11 cellular contexts compared by ENCODE assay signal in genomic region chr7:74027124-74027682, GRCh38. TPM values are rescaled to one million over a fixed set of nuclear protein-coding genes. Genes with fewer than 3 reads are reported as not detected.
DNase-seq lines count a peak whose midpoint lies in the region; ATAC-seq, FAIRE-seq and TF ChIP-seq lines count a peak whose summit lies in the region.
"Had no signal": no experiment of that assay in that cellular context is flagged by ENCODE, and none has a peak within 500 bp of the region (broad histone marks: within the 10 kb centered on the region; RNA-seq: fewer than 3 reads in every experiment).

No MANE protein-coding gene starts in this region.

- no peaks in the 10 kb centered on the region for H3K36me3 ChIP-seq in K562 (ENCODE audit: control insufficient read depth, insufficient read depth, low read length)
- H3K36me3 ChIP-seq in mesendoderm (ENCODE audit: control insufficient read depth, insufficient read depth, low read length): no peaks in the 10 kb centered on the region

- H3K4me1 ChIP-seq in K562 (replicated peaks in 1 of 2; ENCODE audit: control insufficient read depth in 2 of 2, insufficient read depth in 2 of 2, low read length in 2 of 2) (peaks cover 0 to 18% of the 10 kb centered on the region in 2 experiments; a peak in 1 of 5 replicates), mesendoderm (ENCODE audit: control insufficient read depth, low read depth, low read length) (peaks cover 5% of the 10 kb centered on the region)

- H3K27ac ChIP-seq in K562 (ENCODE audit: extremely low read depth, low read depth, low read length) (no peak overlapping the region), mesendoderm (ENCODE audit: low read depth, low read length) (no peak overlapping the region), substantia nigra (ENCODE audit: low read depth, low read length, poor library complexity, severe bottlenecking) (peak overlapping the region; percentile 86)

- no peaks in the 10 kb centered on the region for H3K79me2 ChIP-seq in K562 (ENCODE audit: control insufficient read depth, insufficient read depth, low read length)
- no peaks in the 10 kb centered on the region for H3K79me2 ChIP-seq in mesendoderm (ENCODE audit: control insufficient read depth, insufficient read depth, low read length)

- no peak for TF ChIP-seq EP300 in K562 (IDR thresholded peaks at IDR 0.05; ENCODE audit: low read length)

- no peak; a peak in 1 of 6 replicates for TF ChIP-seq CTCF in K562 (IDR thresholded peaks at IDR 0.05 in 2 of 3, conservative IDR thresholded peaks at IDR 0.05 in 1 of 3; ENCODE audit: insufficient read depth in 2 of 3, low read depth in 1 of 3, low read length in 3 of 3)
- TF ChIP-seq CTCF in type B pancreatic cell (conservative IDR thresholded peaks at IDR 0.05): no peak

- no peak overlapping the region for H2AK5ac ChIP-seq in mesendoderm (ENCODE audit: low read length)

- H3K27ac Mint-ChIP-seq in type B pancreatic cell: no peak overlapping the region
- H3K27ac Mint-ChIP-seq: activated CD4-positive, alpha-beta memory T cell treated with anti-CD3 and anti-CD28 coated beads, Interleukin-2, amount 10 ng/mL, durations not matched to agents 7 days and 5 days had no signal

- H3K27me3 Mint-ChIP-seq in type B pancreatic cell: peaks cover 44% of the 10 kb centered on the region

- no peak overlapping the region for H4K8ac ChIP-seq in mesendoderm (ENCODE audit: low read depth, low read length)

- H3K4me1 Mint-ChIP-seq in type B pancreatic cell (ENCODE audit: unreplicated experiment): peaks cover 45% of the 10 kb centered on the region

- BruUV-seq in K562 (replicated peaks; lab: Mats Ljungman, UMichigan): no TSS peak

- no peak for TF ChIP-seq RAD21 in K562 (CRISPR knock-in tag; conservative IDR thresholded peaks at IDR 0.05 in 1 of 2, IDR thresholded peaks at IDR 0.05 in 1 of 2)

- no peak overlapping the region for H3K4ac ChIP-seq in mesendoderm (ENCODE audit: low read depth, low read length)

- H3K4me3 ChIP-seq in K562: no peak overlapping the region
- H3K4me3 ChIP-seq in mesendoderm (ENCODE audit: low read length): no peak overlapping the region

- peaks cover 22% of the 10 kb centered on the region for H4K20me1 ChIP-seq in K562 (replicated peaks; ENCODE audit: control insufficient read depth, insufficient read depth, low read length)

- FAIRE-seq in K562 (lab: Jason Lieb, UNC): no peak
- FAIRE-seq: frontal cortex had no signal

- H3K9me1 ChIP-seq in K562 (ENCODE audit: control insufficient read depth, insufficient read depth, low read length): no peaks in the 10 kb centered on the region

- intact Hi-C loops in K562 (cut with micrococcal nuclease): loop anchor here (5.0 kb wide), 2 partner anchors 140 to 225 kb away; no protein-coding TSS in a partner anchor

- H2BK120ac ChIP-seq in mesendoderm (ENCODE audit: low read depth, low read length): no peak overlapping the region

- in situ Hi-C loops in K562 (cut with MboI): no loop called here

- 20% methylated on average over 7 of the region's 10 CpGs for WGBS in K562 (ENCODE audit: insufficient coverage, low coverage, missing lambda C conversion rate)
- no CpG with 5 or more reads among the region's 10 CpGs for WGBS in mesendoderm (ENCODE audit: extremely low coverage, insufficient coverage, low lambda C conversion rate)

- H3K56ac ChIP-seq in mesendoderm (ENCODE audit: low read length): peak overlapping the region; percentile 83

- no peak overlapping the region for H2AFZ ChIP-seq in K562 (ENCODE audit: low read depth, low read length)

- peak overlapping the region; percentile 2 for H3K18ac ChIP-seq in mesendoderm (ENCODE audit: low read length)

- POLR2A ChIA-PET in K562 (lab: Yijun Ruan, JAX): interaction anchor here (0.7 kb wide), 2 partner anchors 148 to 1453 kb away, joined by 3 read pairs; no protein-coding TSS in a partner anchor

- H4K5ac ChIP-seq in mesendoderm (ENCODE audit: low read length): no peak overlapping the region

- H3K36me3 Mint-ChIP-seq in type B pancreatic cell: no peaks in the 10 kb centered on the region

- ATAC-seq in HG03342 (IDR thresholded peaks at IDR 0.05; ENCODE audit: unreplicated experiment) (peak; percentile 11), K562 (peak; percentile 69), HG03354 (IDR thresholded peaks at IDR 0.05; ENCODE audit: poor library complexity, severe bottlenecking, unreplicated experiment) (no peak)

- H3K23ac ChIP-seq in mesendoderm (ENCODE audit: low read length): no peak overlapping the region

- no peaks in the 10 kb centered on the region for H3K9me3 Mint-ChIP-seq in type B pancreatic cell
- H3K9me3 Mint-ChIP-seq: activated CD4-positive, alpha-beta memory T cell treated with anti-CD3 and anti-CD28 coated beads, Interleukin-2, amount 10 ng/mL, durations not matched to agents 7 days and 5 days had no signal

- H3K27me3 ChIP-seq in K562 (ENCODE audit: control insufficient read depth in 2 of 2, insufficient read depth in 2 of 2, low read length in 2 of 2) (peaks cover 62 to 80% of the 10 kb centered on the region in 2 experiments), mesendoderm (ENCODE audit: insufficient read depth, low read length, poor library complexity) (no peaks in the 10 kb centered on the region)

- no peak overlapping the region for H2BK15ac ChIP-seq in mesendoderm (replicated peaks; ENCODE audit: low read depth)

- CTCF ChIA-PET in K562 (lab: Yijun Ruan, JAX; ENCODE audit: low intra/inter-chr PET ratio): interaction anchor here (1.3 to 1.9 kb wide), 2 partner anchors 161 to 163 kb away, joined by 4 to 16 read pairs; no protein-coding TSS in a partner anchor

- H3K4me3 Mint-ChIP-seq in type B pancreatic cell: no peak overlapping the region
- H3K4me3 Mint-ChIP-seq: activated CD4-positive, alpha-beta memory T cell treated with anti-CD3 and anti-CD28 coated beads, Interleukin-2, amount 10 ng/mL, durations not matched to agents 7 days and 5 days had no signal

- no peak overlapping the region for H2BK5ac ChIP-seq in mesendoderm (ENCODE audit: low read length)

- no peak for DNase-seq in K562 (ENCODE audit: extremely low read depth in 1 of 4, low spot score in 3 of 4)
- no peak for DNase-seq in mesendoderm
- peak in 2 of 49 donors; percentile 55 to 59 for DNase-seq in substantia nigra (lab: John Stamatoyannopoulos, UW)
- no peak for DNase-seq in type B pancreatic cell (ENCODE audit: extremely low spot score, unreplicated experiment)
- DNase-seq in SW 1271 (lab: John Stamatoyannopoulos, UW): no peak
- no peak for DNase-seq in NCI-H1436 (lab: John Stamatoyannopoulos, UW)
- DNase-seq: DMS79 treated with DMSO at 0.1 percent for 48 hours had no signal

- no peak overlapping the region for H3K4me2 ChIP-seq in K562 (ENCODE audit: insufficient read depth, low read length)
- H3K4me2 ChIP-seq in mesendoderm (ENCODE audit: low read length): no peak overlapping the region

- H3K9ac ChIP-seq in K562 (ENCODE audit: insufficient read depth in 1 of 2, low read depth in 2 of 2, low read length in 2 of 2): 0 out of 4 replicates have a peak overlapping the region, but pooled peaks of 1 of the 2 experiments have one; percentile 10
- H3K9ac ChIP-seq in mesendoderm (ENCODE audit: low read length): no peak overlapping the region

- TF ChIP-seq POLR2A in K562 (conservative IDR thresholded peaks at IDR 0.05): no peak

- H3K79me1 ChIP-seq in mesendoderm (ENCODE audit: low read length): no peaks in the 10 kb centered on the region

- H3K9me3 ChIP-seq in K562 (replicated peaks; ENCODE audit: control insufficient read depth, insufficient read depth, low read depth, low read length): no peaks in the 10 kb centered on the region

RNA-seq across cellular contexts. Expression of gene ELN, which starts 0.8 kb away (rescaled TPM):
- total RNA-seq in K562 (2011; cell fraction: chromatin; rRNA removed; ENCODE audit: low replicate concordance): not detected in 2 replicates
- total RNA-seq in K562 (2011; cell fraction: nucleolus; rRNA removed): not detected in 2 replicates
- total RNA-seq in K562 (2011; cell fraction: nucleoplasm; rRNA removed): not detected in 2 replicates
- total RNA-seq in K562 (2014; rRNA removed) (not detected in 2 replicates), K562 (2014; rRNA removed; fragmentation: Illumina TruSeq; extraction: Trizol) (not detected in 2 replicates), K562 (2015; rRNA removed; fragmentation: Illumina TruSeq; extraction: Trizol) (not detected in 2 replicates), K562 (2021) (0.20 TPM in 2 replicates), type B pancreatic cell (ENCODE audit: low replicate concordance) (8.8 TPM in 1 of 2 replicates, not detected in the other)
- polyA plus RNA-seq in K562 (2011; rRNA removed) (not detected in 2 replicates), K562 (2014; fragmentation: Illumina TruSeq; extraction: Trizol) (not detected in 2 replicates), K562 (2014; fragmentation: Nextera tagmentation; extraction: Ambion mirVana) (not detected), K562 (2014; rRNA removed) (not detected in 2 replicates)
- 0.01 TPM in 1 of 2 replicates, not detected in the other for polyA plus RNA-seq in K562 (2011; cell fraction: cytosol; rRNA removed)
- not detected in 2 replicates for polyA plus RNA-seq in K562 (2011; cell fraction: nucleus; rRNA removed)
- 0.14 TPM in 1 of 2 replicates, not detected in the other for polyA plus RNA-seq in K562 (2012)
- polyA minus RNA-seq in K562 (2011; rRNA and poly(A)+ RNA removed): not detected in 2 replicates
- polyA minus RNA-seq in K562 (2011; cell fraction: cytosol; rRNA and poly(A)+ RNA removed): not detected in 2 replicates
- polyA minus RNA-seq in K562 (2011; cell fraction: nucleus; rRNA and poly(A)+ RNA removed): not detected in 2 replicates
- 0.95 TPM for polyA plus RNA-seq in mesendoderm (2013, experiment 1 of 2)
- 1.1 TPM for polyA plus RNA-seq in mesendoderm (2013, experiment 2 of 2)
- total RNA-seq: activated CD4-positive, alpha-beta memory T cell treated with anti-CD3 and anti-CD28 coated beads, Interleukin-2, amount 10 ng/mL, durations not matched to agents 7 days and 5 days had no signal

RNA-seq across cellular contexts. Expression of gene LIMK1, which starts 56.4 kb away (rescaled TPM):
- 23.2 and 66.1 TPM in 2 replicates for total RNA-seq in K562 (2011; cell fraction: chromatin; rRNA removed; ENCODE audit: low replicate concordance)
- 28.6 and 29.9 TPM in 2 replicates for total RNA-seq in K562 (2011; cell fraction: nucleolus; rRNA removed)
- total RNA-seq in K562 (2011; cell fraction: nucleoplasm; rRNA removed): 24.9 and 30.2 TPM in 2 replicates
- 21.1 and 23.1 TPM in 2 replicates for total RNA-seq in K562 (2014; rRNA removed)
- total RNA-seq in K562 (2014; rRNA removed; fragmentation: Illumina TruSeq; extraction: Trizol): 5.1 and 6.4 TPM in 2 replicates
- total RNA-seq in K562 (2015; rRNA removed; fragmentation: Illumina TruSeq; extraction: Trizol): 15.0 and 16.0 TPM in 2 replicates
- total RNA-seq in K562 (2021): 29.0 and 30.0 TPM in 2 replicates
- 14.3 and 17.7 TPM in 2 replicates for polyA plus RNA-seq in K562 (2011; rRNA removed)
- 17.9 and 46.8 TPM in 2 replicates for polyA plus RNA-seq in K562 (2011; cell fraction: cytosol; rRNA removed)
- 22.4 and 50.0 TPM in 2 replicates for polyA plus RNA-seq in K562 (2011; cell fraction: nucleus; rRNA removed)
- 18.8 and 23.1 TPM in 2 replicates for polyA plus RNA-seq in K562 (2012)
- polyA plus RNA-seq in K562 (2014; fragmentation: Illumina TruSeq; extraction: Trizol): 24.5 and 36.9 TPM in 2 replicates
- under 1 TPM; 0.14 to 0.38 TPM for polyA plus RNA-seq in K562 (2014; fragmentation: Nextera tagmentation; extraction: Ambion mirVana)
- 15.9 and 18.1 TPM in 2 replicates for polyA plus RNA-seq in K562 (2014; rRNA removed)
- 6.9 and 18.5 TPM in 2 replicates for polyA minus RNA-seq in K562 (2011; rRNA and poly(A)+ RNA removed)
- 15.1 and 16.3 TPM in 2 replicates for polyA minus RNA-seq in K562 (2011; cell fraction: cytosol; rRNA and poly(A)+ RNA removed)
- 6.2 and 7.5 TPM in 2 replicates for polyA minus RNA-seq in K562 (2011; cell fraction: nucleus; rRNA and poly(A)+ RNA removed)
- polyA plus RNA-seq in mesendoderm (2013, experiment 1 of 2): 47.9 TPM
- polyA plus RNA-seq in mesendoderm (2013, experiment 2 of 2): 48.4 TPM
- 34.6 and 46.6 TPM in 2 replicates for total RNA-seq in type B pancreatic cell (ENCODE audit: low replicate concordance)
